In the genomic region with DNA sequence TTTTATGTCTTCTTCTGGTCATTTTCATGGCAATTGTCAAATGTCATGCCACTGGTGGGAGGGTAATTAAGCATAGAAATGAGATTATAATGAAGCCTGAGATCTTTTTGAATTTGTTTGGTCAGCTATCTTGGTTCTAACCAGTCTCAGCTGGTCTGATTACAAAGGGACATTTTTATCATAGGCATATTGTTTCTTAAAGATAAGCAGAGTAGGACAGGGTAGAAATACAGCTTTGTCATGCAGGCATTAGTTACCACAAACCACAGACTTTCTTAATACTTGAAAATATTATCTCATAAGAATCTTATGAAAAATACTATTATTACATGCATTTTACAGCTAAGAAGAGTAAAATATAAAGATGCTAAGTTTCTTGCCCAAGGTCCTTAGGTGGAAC, we compare ENCODE assay signal across 27 cellular contexts.
DNase-seq lines count a peak whose midpoint lies in the region; FAIRE-seq and TF ChIP-seq lines count a peak whose summit lies in the region.
"Had no signal": no experiment of that assay in that cellular context is flagged by ENCODE, and none has a peak within 500 bp of the region (broad histone marks: within the 10 kb centered on the region; RNA-seq: fewer than 3 reads in every experiment).

No MANE protein-coding gene starts in this region.

- no peak overlapping the region for H3K9ac ChIP-seq in astrocyte (ENCODE audit: low read length)
- no peak overlapping the region for H3K9ac ChIP-seq in mesenchymal stem cell (ENCODE audit: low read length)
- no peak overlapping the region for H3K9ac ChIP-seq in neural progenitor cell

- H3K27ac ChIP-seq in astrocyte (ENCODE audit: low read depth, low read length) (no peak overlapping the region), mesenchymal stem cell (ENCODE audit: low read length, poor library complexity, severe bottlenecking) (no peak overlapping the region), small intestine (ENCODE audit: low read depth in 1 of 2, low read length in 1 of 2) (no peak overlapping the region), neural progenitor cell (no peak overlapping the region)
- H3K27ac ChIP-seq: C4-2B, foreskin keratinocyte, hepatocyte, left ventricle myocardium inferior, SK-N-MC had no signal

- H3K18ac ChIP-seq in mesenchymal stem cell (ENCODE audit: low read depth in 1 of 2, low read length in 2 of 2), result no peak overlapping the region

- H3K4me1 Mint-ChIP-seq in astrocyte (ENCODE audit: low read depth, unreplicated experiment) (peaks cover 4% of the 10 kb centered on the region), neural progenitor cell (no peaks in the 10 kb centered on the region)
- H3K4me1 Mint-ChIP-seq: immature natural killer cell had no signal

- H3K23ac ChIP-seq in mesenchymal stem cell (ENCODE audit: low read length in 2 of 2), result no peak overlapping the region

- DNase-seq in EH (ENCODE audit: low read depth) (peak; percentile 42), MV-4-11 (lab: John Stamatoyannopoulos, UW) (peak; percentile 14), astrocyte (ENCODE audit: low read depth) (peak; percentile 71), mesenchymal stem cell (peak; percentile 6), small intestine (no peak), neural progenitor cell (ENCODE audit: low spot score) (no peak), NCI-H82 (lab: John Stamatoyannopoulos, UW) (no peak), GM10248 (ENCODE audit: extremely low spot score) (no peak)
- DNase-seq: ACHN; activated CD4-positive, alpha-beta T cell treated with anti-CD3 and anti-CD28 coated beads for 1 hour; activated naive CD4-positive, alpha-beta T cell; activated T-cell treated with anti-CD3 and anti-CD28 coated beads, Interleukin-2, amount 50 U/mL, for 1 hour; foreskin keratinocyte; H7; immature natural killer cell; KG1; left ventricle myocardium inferior; NCI-H1105 treated with DMSO at 0.1 percent for 48 hours; NCI-H2081 treated with DMSO at 0.1 percent for 48 hours; posterior cingulate gyrus; stimulated activated CD4-positive, alpha-beta T cell treated with anti-CD3 and anti-CD28 coated beads, Interleukin-1b, Interleukin-23, amount 100 ng/mL, for 48 hours; T-helper 9 cell had no signal

- TF ChIP-seq CTCF in astrocyte (IDR thresholded peaks at IDR 0.05; ENCODE audit: insufficient read depth, low read depth, low read length), result no peak
- TF ChIP-seq CTCF in neural progenitor cell (IDR thresholded peaks at IDR 0.05), result no peak
- no peak for TF ChIP-seq CTCF in GM10248 (IDR thresholded peaks at IDR 0.05; ENCODE audit: control extremely low read depth, extremely low read depth, low read depth, missing control alignments)

- no peak overlapping the region for H3K4me3 ChIP-seq in astrocyte (ENCODE audit: insufficient read depth, low read depth, low read length)
- H3K4me3 ChIP-seq in mesenchymal stem cell (ENCODE audit: insufficient read depth in 1 of 2, low read depth in 1 of 2, low read length in 2 of 2), result no peak overlapping the region
- no peak overlapping the region for H3K4me3 ChIP-seq in small intestine (ENCODE audit: low read depth in 1 of 2, low read length in 2 of 2)
- no peak overlapping the region for H3K4me3 ChIP-seq in neural progenitor cell
- H3K4me3 ChIP-seq: hepatocyte, left ventricle myocardium inferior, SK-N-MC had no signal

- H2AFZ ChIP-seq in astrocyte (ENCODE audit: low read depth, low read length), result no peak overlapping the region
- H2AFZ ChIP-seq in mesenchymal stem cell (ENCODE audit: low read depth, low read length), result no peak overlapping the region
- H2AFZ ChIP-seq in neural progenitor cell (replicated peaks), result no peak overlapping the region
- H2AFZ ChIP-seq: hepatocyte had no signal

- H3K9me3 ChIP-seq in astrocyte (ENCODE audit: insufficient read depth, low read depth, low read length) (no peaks in the 10 kb centered on the region), mesenchymal stem cell (ENCODE audit: control insufficient read depth, low read length) (no peaks in the 10 kb centered on the region), small intestine (ENCODE audit: control insufficient read depth, low read depth) (no peaks in the 10 kb centered on the region), neural progenitor cell (ENCODE audit: low read depth) (no peaks in the 10 kb centered on the region)

- H3K27ac Mint-ChIP-seq in astrocyte (ENCODE audit: unreplicated experiment) (no peak overlapping the region), neural progenitor cell (no peak overlapping the region)
- H3K27ac Mint-ChIP-seq: immature natural killer cell; mesothelial cell of epicardium; natural killer cell treated with Interleukin-12 subunit alpha and Interleukin-12 subunit beta and Interleukin-15 and Interleukin-18, amount 100 ng/mL, for 72 hours had no signal

- no peaks in the 10 kb centered on the region for H3F3A ChIP-seq in neural progenitor cell (ENCODE audit: low read depth)

- no peak overlapping the region for H2BK12ac ChIP-seq in mesenchymal stem cell (ENCODE audit: low read length in 2 of 2)

- H3K9me3 Mint-ChIP-seq in astrocyte (ENCODE audit: unreplicated experiment) (peaks cover 3% of the 10 kb centered on the region), neural progenitor cell (no peaks in the 10 kb centered on the region)

- H2BK5ac ChIP-seq in mesenchymal stem cell (ENCODE audit: low read depth, low read length, poor library complexity, severe bottlenecking), result no peak overlapping the region

- no peak overlapping the region for H4K91ac ChIP-seq in mesenchymal stem cell (ENCODE audit: low read length)

- H4K8ac ChIP-seq in mesenchymal stem cell (ENCODE audit: low read length), result no peak overlapping the region

- no peaks in the 10 kb centered on the region for H3K79me2 ChIP-seq in astrocyte (ENCODE audit: insufficient read depth, low read length)
- H3K79me2 ChIP-seq in neural progenitor cell (ENCODE audit: low read depth), result no peaks in the 10 kb centered on the region
- H3K79me2 ChIP-seq: hepatocyte had no signal

- H3K4me2 ChIP-seq in astrocyte (ENCODE audit: low read length) (no peak overlapping the region), mesenchymal stem cell (ENCODE audit: low read length, poor library complexity, severe bottlenecking) (no peak overlapping the region), neural progenitor cell (no peak overlapping the region)
- H3K4me2 ChIP-seq: hepatocyte had no signal

- no peaks in the 10 kb centered on the region for H3K27me3 ChIP-seq in astrocyte (ENCODE audit: insufficient read depth, low read length)
- no peaks in the 10 kb centered on the region for H3K27me3 ChIP-seq in mesenchymal stem cell (ENCODE audit: control insufficient read depth in 1 of 2, insufficient read depth in 1 of 2, low read length in 2 of 2)
- H3K27me3 ChIP-seq in small intestine (ENCODE audit: control insufficient read depth in 2 of 2, insufficient read depth in 2 of 2, low read length in 2 of 2), result no peaks in the 10 kb centered on the region
- no peaks in the 10 kb centered on the region for H3K27me3 ChIP-seq in neural progenitor cell
- H3K27me3 ChIP-seq: foreskin keratinocyte, hepatocyte had no signal

- no peak overlapping the region for H2BK15ac ChIP-seq in mesenchymal stem cell (ENCODE audit: low read depth, poor library complexity, severe bottlenecking)

- POLR2A ChIA-PET in GM10248 (lab: Yijun Ruan, JAX), result no interaction called here

- CTCF ChIA-PET in GM10248 (lab: Yijun Ruan, JAX), result no interaction called here

- no peak for FAIRE-seq in astrocyte (lab: Jason Lieb, UNC)
- no peak for FAIRE-seq in small intestine (lab: Jason Lieb, UNC)

- H3K36me3 Mint-ChIP-seq in astrocyte (ENCODE audit: low read depth, unreplicated experiment) (no peaks in the 10 kb centered on the region), neural progenitor cell (no peaks in the 10 kb centered on the region)

- H3K27me3 Mint-ChIP-seq in astrocyte (ENCODE audit: low read depth, unreplicated experiment), result no peaks in the 10 kb centered on the region
- H3K27me3 Mint-ChIP-seq in neural progenitor cell (ENCODE audit: insufficient read depth, low read depth), result no peaks in the 10 kb centered on the region
- H3K27me3 Mint-ChIP-seq: natural killer cell treated with Interleukin-12 subunit alpha and Interleukin-12 subunit beta and Interleukin-15 and Interleukin-18, amount 100 ng/mL, for 72 hours had no signal

- no peak overlapping the region for H3K14ac ChIP-seq in mesenchymal stem cell (ENCODE audit: low read length in 2 of 2)

- no peaks in the 10 kb centered on the region for H4K20me1 ChIP-seq in astrocyte (ENCODE audit: insufficient read depth, low read length)
- no peaks in the 10 kb centered on the region for H4K20me1 ChIP-seq in neural progenitor cell (ENCODE audit: low read depth)

- no peak overlapping the region for H2AK5ac ChIP-seq in mesenchymal stem cell (ENCODE audit: low read length, severe bottlenecking)

- no peaks in the 10 kb centered on the region for H3K79me1 ChIP-seq in mesenchymal stem cell (replicated peaks; ENCODE audit: low read length, poor library complexity, severe bottlenecking)

- H3K4me3 Mint-ChIP-seq in astrocyte (ENCODE audit: unreplicated experiment) (no peak overlapping the region), neural progenitor cell (no peak overlapping the region)
- H3K4me3 Mint-ChIP-seq: immature natural killer cell; mesothelial cell of epicardium; natural killer cell treated with Interleukin-12 subunit alpha and Interleukin-12 subunit beta and Interleukin-15 and Interleukin-18, amount 100 ng/mL, for 72 hours had no signal

- H2BK120ac ChIP-seq in mesenchymal stem cell (ENCODE audit: low read depth, low read length), result no peak overlapping the region

- no peak overlapping the region for H3K4ac ChIP-seq in mesenchymal stem cell (ENCODE audit: low read depth in 1 of 2, low read length in 2 of 2)

- H3K4me1 ChIP-seq in astrocyte (ENCODE audit: insufficient read depth, low read length), result no peaks in the 10 kb centered on the region
- H3K4me1 ChIP-seq in mesenchymal stem cell (ENCODE audit: control insufficient read depth, insufficient read depth, low read depth, low read length), result no peaks in the 10 kb centered on the region
- no peaks in the 10 kb centered on the region for H3K4me1 ChIP-seq in small intestine (ENCODE audit: control insufficient read depth in 2 of 2, insufficient read depth in 1 of 2, low read depth in 1 of 2, low read length in 1 of 2)
- no peaks in the 10 kb centered on the region for H3K4me1 ChIP-seq in neural progenitor cell
- H3K4me1 ChIP-seq: foreskin keratinocyte, left ventricle myocardium inferior had no signal

- H3K36me3 ChIP-seq in astrocyte (ENCODE audit: insufficient read depth, low read length) (no peaks in the 10 kb centered on the region), mesenchymal stem cell (ENCODE audit: control insufficient read depth in 1 of 2, insufficient read depth in 2 of 2, low read depth in 1 of 2, low read length in 2 of 2) (no peaks in the 10 kb centered on the region), small intestine (ENCODE audit: control insufficient read depth in 2 of 2, insufficient read depth in 2 of 2, low read length in 2 of 2) (no peaks in the 10 kb centered on the region), neural progenitor cell (no peaks in the 10 kb centered on the region)
- H3K36me3 ChIP-seq: left ventricle myocardium inferior had no signal

Comparison
In these comparisons a context has a peak if more than half of its experiments do, and no peak if none do; other contexts are left out.
1. DNase-seq: peak in EH (single experiment), MV-4-11 (single experiment), astrocyte (single experiment) and mesenchymal stem cell (single experiment); none in small intestine (single experiment), neural progenitor cell (single experiment), NCI-H82 (single experiment) and GM10248 (single experiment).